In genomic region chr19:6087074-6087506, GRCh38 we compare ENCODE assay signal across 1 cellular context.
TF ChIP-seq lines count a peak whose summit lies in the region.

No MANE protein-coding gene starts in this region.

TF ChIP-seq in GM12878, 131 proteins besides CTCF, POLR2A, EP300 and RAD21 (continued from another document):
- no peak for TF ChIP-seq ZBTB11 (CRISPR knock-in tag; IDR thresholded peaks at IDR 0.05)
- no peak for TF ChIP-seq SRF (IDR thresholded peaks at IDR 0.05; ENCODE audit: low read depth in 2 of 2, low read length in 2 of 2)
- no peak for TF ChIP-seq FOS (IDR thresholded peaks at IDR 0.05; ENCODE audit: borderline replicate concordance, extremely low read depth, insufficient read length)
- peak; percentile 30; the same call in 1 of the 2 replicates for TF ChIP-seq TAF1 (IDR thresholded peaks at IDR 0.05; ENCODE audit: borderline replicate concordance, low read depth, low read length)
- TF ChIP-seq RUNX3 (IDR thresholded peaks at IDR 0.05; ENCODE audit: low read length): peak; percentile 65
- TF ChIP-seq PBX3 (IDR thresholded peaks at IDR 0.05; ENCODE audit: insufficient replicate concordance, low read depth, low read length): peak; percentile 77
- 0 out of 2 replicates have a peak, but pooled peaks have one; percentile 19 for TF ChIP-seq CHD2 (IDR thresholded peaks at IDR 0.05; ENCODE audit: borderline replicate concordance, low read depth, low read length)
